In genomic region chr19:45560038-45560437, GRCh38 we compare ENCODE assay signal across 17 cellular contexts. TPM values are rescaled to one million over a fixed set of nuclear protein-coding genes. Genes with fewer than 3 reads are reported as not detected.
"Had no signal": no experiment of that assay in that cellular context is flagged by ENCODE, and none has a peak within 500 bp of the region (broad histone marks: within the 10 kb centered on the region; RNA-seq: fewer than 3 reads in every experiment).

No MANE protein-coding gene starts in this region.

- H2AFZ ChIP-seq: neural progenitor cell had no signal

- H3K4me2 ChIP-seq: neural progenitor cell had no signal

- H3K27me3 Mint-ChIP-seq: activated CD4-positive, alpha-beta memory T cell treated with anti-CD3 and anti-CD28 coated beads for 36 hours; activated CD4-positive, alpha-beta T cell treated with anti-CD3 and anti-CD28 coated beads for 36 hours had no signal

- H3K9ac ChIP-seq: neural progenitor cell had no signal

- DNase-seq: activated CD4-positive, alpha-beta memory T cell treated with anti-CD3 and anti-CD28 coated beads for 36 hours; activated CD4-positive, alpha-beta T cell treated with anti-CD3 and anti-CD28 coated beads for 36 hours; activated gamma-delta T cell treated with Interleukin-2 at 50 U/mL for 16 hours; activated T-cell treated with anti-CD3 and anti-CD28 coated beads, Interleukin-2, amount 50 U/mL, for 48 hours; hypothalamus; kidney; ovary; stimulated activated CD4-positive, alpha-beta T cell treated with anti-CD3 and anti-CD28 coated beads, Interleukin-1b, Interleukin-23, amount 100 ng/mL, for 48 hours; T-helper 1 cell; T1000; uterus; WERI-Rb-1 had no signal

- H3K27me3 ChIP-seq: cardiac muscle cell, esophagus muscularis mucosa, neural progenitor cell, ovary, tibial nerve, uterus had no signal

- H3K9me3 Mint-ChIP-seq: activated CD4-positive, alpha-beta memory T cell treated with anti-CD3 and anti-CD28 coated beads for 36 hours; neural progenitor cell had no signal

- H3K27ac Mint-ChIP-seq: activated CD4-positive, alpha-beta memory T cell treated with anti-CD3 and anti-CD28 coated beads for 36 hours had no signal

- ATAC-seq: activated CD4-positive, alpha-beta T cell treated with anti-CD3 and anti-CD28 coated beads for 36 hours; SK-N-SH treated with all-trans-retinoic acid at 6 μM for 48 hours had no signal

- H3K27ac ChIP-seq: esophagus muscularis mucosa, neural progenitor cell, ovary, tibial nerve, uterus, WERI-Rb-1 had no signal

- H3K36me3 Mint-ChIP-seq: activated CD4-positive, alpha-beta memory T cell treated with anti-CD3 and anti-CD28 coated beads for 36 hours; neural progenitor cell had no signal

- H3K36me3 ChIP-seq: cardiac muscle cell, neural progenitor cell, ovary, tibial nerve, uterus, WERI-Rb-1 had no signal

- H3K9me3 ChIP-seq: esophagus muscularis mucosa, ovary, tibial nerve, uterus had no signal

- H3K4me3 Mint-ChIP-seq: activated CD4-positive, alpha-beta memory T cell treated with anti-CD3 and anti-CD28 coated beads for 36 hours; activated CD4-positive, alpha-beta T cell treated with anti-CD3 and anti-CD28 coated beads for 36 hours; neural progenitor cell had no signal

- H3K4me1 ChIP-seq: neural progenitor cell, uterus had no signal

- H3K4me3 ChIP-seq: cardiac muscle cell, esophagus muscularis mucosa, neural progenitor cell, ovary, tibial nerve, uterus had no signal

- FAIRE-seq: kidney had no signal

RNA-seq across cellular contexts. Expression of gene GPR4, which starts 42.0 kb away (rescaled TPM):
- total RNA-seq: activated CD4-positive, alpha-beta memory T cell treated with anti-CD3 and anti-CD28 coated beads for 36 hours; activated CD4-positive, alpha-beta T cell treated with anti-CD3 and anti-CD28 coated beads for 36 hours; cardiac muscle cell had no signal
- polyA plus RNA-seq: cardiac muscle cell had no signal
